ENCODE assay signal across 9 cellular contexts in the genomic region with DNA sequence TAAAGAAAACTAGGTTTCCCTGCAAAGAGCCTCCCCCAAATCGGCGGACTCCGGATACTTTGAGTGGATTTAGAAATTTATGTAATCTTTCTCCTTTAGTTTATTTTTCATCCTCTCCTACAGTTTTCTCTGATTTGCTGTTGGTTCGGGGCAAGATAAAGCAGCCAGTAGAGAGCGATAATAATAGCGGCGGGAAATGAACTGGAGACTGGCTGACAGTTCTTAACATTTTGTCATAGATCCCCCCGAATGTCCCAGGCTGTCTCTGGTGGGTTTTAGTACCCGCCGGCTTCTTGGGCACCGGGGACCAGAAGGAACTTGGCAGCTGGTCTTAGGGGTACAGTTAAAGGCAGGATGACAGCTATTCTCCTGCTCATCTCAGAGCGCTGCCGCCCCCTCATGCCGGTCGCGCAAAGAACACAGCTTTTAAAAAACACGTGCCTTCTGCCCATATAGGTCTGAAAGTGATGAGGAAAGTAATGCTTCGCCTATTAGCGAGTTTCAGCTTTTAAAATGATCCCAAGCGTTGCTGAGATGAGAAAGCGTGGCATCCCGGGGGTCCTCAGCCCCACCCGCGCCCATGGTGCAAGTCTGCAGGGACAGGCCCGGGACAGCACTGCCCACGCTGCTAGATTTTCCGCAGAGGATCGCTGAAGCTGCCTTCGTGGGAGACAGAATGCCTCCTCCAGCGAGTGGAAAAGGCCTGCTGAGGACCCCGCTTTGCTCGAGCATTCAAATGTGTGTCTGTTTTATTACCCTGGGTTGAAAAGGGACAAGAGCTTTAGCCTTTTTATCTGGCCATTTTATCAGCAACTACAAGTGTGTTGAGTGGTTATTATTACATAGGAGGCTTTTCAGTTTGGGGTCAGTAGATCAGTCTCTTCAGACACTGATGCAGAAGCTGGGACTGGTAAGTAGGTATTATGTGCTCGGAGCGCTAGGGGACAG. TPM values are rescaled to one million over a fixed set of nuclear protein-coding genes. Genes with fewer than 3 reads are reported as not detected.
DNase-seq lines count a peak whose midpoint lies in the region; ATAC-seq and TF ChIP-seq lines count a peak whose summit lies in the region.
"Had no signal": no experiment of that assay in that cellular context is flagged by ENCODE, and none has a peak within 500 bp of the region (broad histone marks: within the 10 kb centered on the region; RNA-seq: fewer than 3 reads in every experiment).

No MANE protein-coding gene starts in this region.

- DNase-seq in left ventricle myocardium inferior (no peak), Right ventricle myocardium superior (no peak), NCI-H748 (lab: John Stamatoyannopoulos, UW; ENCODE audit: unreplicated experiment) (peak; percentile 60), endodermal cell (peak; percentile 60), thoracic aorta (ENCODE audit: low spot score) (no peak), GOT3 (lab: John Stamatoyannopoulos, UW) (no peak), T-helper 9 cell (no peak)

- H3K4me3 ChIP-seq in left ventricle myocardium inferior (peak overlapping the region; percentile 53), endodermal cell (ENCODE audit: low read length) (peak overlapping the region; percentile 81), thoracic aorta (peak overlapping the region; percentile 33)

- H3K9ac ChIP-seq in endodermal cell (ENCODE audit: extremely low read depth, low read length, poor library complexity, severe bottlenecking), result no peak overlapping the region

- TF ChIP-seq CTCF in left ventricle myocardium inferior (IDR thresholded peaks at IDR 0.05; ENCODE audit: borderline replicate concordance) (no peak), endodermal cell (conservative IDR thresholded peaks at IDR 0.05) (peak; percentile 43), thoracic aorta (IDR thresholded peaks at IDR 0.05) (no peak)

- H3K27ac ChIP-seq in left ventricle myocardium inferior (replicated peaks) (no peak overlapping the region), endodermal cell (ENCODE audit: low read depth, low read length) (no peak overlapping the region), thoracic aorta (no peak overlapping the region)

- no peaks in the 10 kb centered on the region for H3K36me3 ChIP-seq in left ventricle myocardium inferior
- no peaks in the 10 kb centered on the region for H3K36me3 ChIP-seq in endodermal cell (ENCODE audit: control insufficient read depth, insufficient read depth, low read length)
- H3K36me3 ChIP-seq in thoracic aorta, result no peaks in the 10 kb centered on the region

- no peaks in the 10 kb centered on the region for H3K36me3 Mint-ChIP-seq in endodermal cell (ENCODE audit: low read depth)

- H3K9me3 ChIP-seq in left ventricle myocardium inferior (replicated peaks), result no peaks in the 10 kb centered on the region
- no peaks in the 10 kb centered on the region for H3K9me3 ChIP-seq in endodermal cell (ENCODE audit: control insufficient read depth, low read length)
- no peaks in the 10 kb centered on the region for H3K9me3 ChIP-seq in thoracic aorta

- peak overlapping the region; percentile 62 for H3K4me3 Mint-ChIP-seq in endodermal cell

- no peaks in the 10 kb centered on the region for H3K9me3 Mint-ChIP-seq in endodermal cell

- peaks cover 97% of the 10 kb centered on the region for H3K27me3 Mint-ChIP-seq in endodermal cell (ENCODE audit: insufficient read depth)

- intact Hi-C loops in left ventricle myocardium inferior (cut with micrococcal nuclease) (no loop called here), Right ventricle myocardium superior (cut with DNase I) (no loop called here)

- ATAC-seq in Right ventricle myocardium superior (ENCODE audit: poor library complexity) (no peak), thoracic aorta (ENCODE audit: insufficient number of reproducible peaks, low FRiP score, low read depth) (no peak), HG03039 (IDR thresholded peaks at IDR 0.05; ENCODE audit: unreplicated experiment) (no peak)

- H3K27me3 ChIP-seq in left ventricle myocardium inferior (ENCODE audit: low read depth), result peaks cover 97% of the 10 kb centered on the region
- peaks cover 90% of the 10 kb centered on the region for H3K27me3 ChIP-seq in endodermal cell (ENCODE audit: control insufficient read depth, insufficient read depth, low read length, poor library complexity, severe bottlenecking)
- peaks cover 41% of the 10 kb centered on the region for H3K27me3 ChIP-seq in thoracic aorta (replicated peaks; ENCODE audit: insufficient read depth)

- peaks cover 40% of the 10 kb centered on the region for H3K4me1 Mint-ChIP-seq in endodermal cell

- no peak overlapping the region for H3K27ac Mint-ChIP-seq in endodermal cell

- 1 to 3% methylated on average over 23 to 34 of the region's 34 CpGs for WGBS in endodermal cell (ENCODE audit: insufficient coverage in 1 of 2, insufficient read length in 1 of 2), 2 experiments

- H3K4me1 ChIP-seq in left ventricle myocardium inferior, result peaks cover 74% of the 10 kb centered on the region
- H3K4me1 ChIP-seq in endodermal cell (ENCODE audit: control insufficient read depth, insufficient read depth, low read length), result no peaks in the 10 kb centered on the region
- H3K4me1 ChIP-seq in thoracic aorta (ENCODE audit: control insufficient read depth in 1 of 2, low read depth in 2 of 2), result peaks cover 13 to 56% of the 10 kb centered on the region in 2 donors

RNA-seq across cellular contexts. Expression of a gene that starts 3.8 kb away (rescaled TPM):
- total RNA-seq in left ventricle myocardium inferior (0.41 TPM), Right ventricle myocardium superior (0.03 TPM), endodermal cell (1 to 10 TPM; 1.9 to 3.6 TPM), thoracic aorta (not detected)
- polyA plus RNA-seq in endodermal cell (2013, experiment 1 of 2), result 3.3 TPM
- polyA plus RNA-seq in endodermal cell (2013, experiment 2 of 2), result 3.4 TPM
- total RNA-seq: T-helper 2 cell treated with Interferon-gamma antibody and Interleukin-4, amounts not matched to agents 100 ng/mL and 5 ng/mL, for 36 hours had no signal

Comparison
In these comparisons a context has a peak if more than half of its experiments do, and no peak if none do; other contexts are left out.
1. DNase-seq: peak in NCI-H748 (single experiment) and endodermal cell (single experiment); none in left ventricle myocardium inferior (single experiment), Right ventricle myocardium superior (single experiment), thoracic aorta (single experiment), GOT3 (single experiment) and T-helper 9 cell (single experiment).
2. Peak in every context shown above with its lines, with median percentiles within 50 percentile points of each other: H3K4me3 ChIP-seq.